9 cellular contexts compared by ENCODE assay signal in genomic region chr10:73247509-73248258, GRCh38. TPM values are rescaled to one million over a fixed set of nuclear protein-coding genes. Genes with fewer than 3 reads are reported as not detected.
DNase-seq lines count a peak whose midpoint lies in the region; ATAC-seq, FAIRE-seq and TF ChIP-seq lines count a peak whose summit lies in the region.
"Had no signal": no experiment of that assay in that cellular context is flagged by ENCODE, and none has a peak within 500 bp of the region (broad histone marks: within the 10 kb centered on the region; RNA-seq: fewer than 3 reads in every experiment).

No MANE protein-coding gene starts in this region.

- H3K36me3 ChIP-seq in HUES6 (ENCODE audit: control insufficient read depth, insufficient read depth, low read length) (peaks cover 59% of the 10 kb centered on the region), K562 (ENCODE audit: control insufficient read depth, insufficient read depth, low read length) (peaks cover 63% of the 10 kb centered on the region), mucosa of descending colon (ENCODE audit: low read depth) (no peaks in the 10 kb centered on the region)

- ATAC-seq in K562 (no peak), mucosa of descending colon (no peak)

- H3K79me2 ChIP-seq in K562 (ENCODE audit: control insufficient read depth, insufficient read depth, low read length), result peaks cover 89% of the 10 kb centered on the region

- in situ Hi-C loops in K562 (cut with MboI), result no loop called here

- peak overlapping the region; percentile 97 for H3K9ac ChIP-seq in HUES6 (ENCODE audit: low read length)
- H3K9ac ChIP-seq in K562 (ENCODE audit: insufficient read depth in 1 of 2, low read depth in 2 of 2, low read length in 2 of 2), result peak overlapping the region; percentile 94 to 95

- no peak for TF ChIP-seq POLR2A in K562 (conservative IDR thresholded peaks at IDR 0.05)

- peak; percentile 16 for DNase-seq in AG04450 (ENCODE audit: low read depth, low spot score)
- peak in 2 of 4 experiments; percentile 28 to 55 for DNase-seq in K562 (ENCODE audit: extremely low read depth in 1 of 4, low spot score in 3 of 4)
- no peak for DNase-seq in mucosa of descending colon
- DNase-seq in NCI-H1092 treated with DMSO at 0.1 percent for 48 hours (lab: John Stamatoyannopoulos, UW), result no peak
- DNase-seq in NK-92 treated with Interleukin-12 subunit alpha and Interleukin-12 subunit beta, amount 100 ng/mL, for 24 hours (lab: John Stamatoyannopoulos, UW), result no peak
- no peak for DNase-seq in HEK293T (ENCODE audit: extremely low spot score)
- no peak for DNase-seq in hypothalamus (lab: John Stamatoyannopoulos, UW)

- intact Hi-C loops in K562 (cut with micrococcal nuclease) (loop anchor here (5.0 kb wide), 6 partner anchors 120 to 395 kb away; partner anchors contain the start of genes ANXA7, MYOZ1, P4HA1 and PPP3CB), mucosa of descending colon (cut with DNase I, micrococcal nuclease) (no loop called here)

- no peaks in the 10 kb centered on the region for H3K9me1 ChIP-seq in K562 (ENCODE audit: control insufficient read depth, insufficient read depth, low read length)

- no peak; the same call in 1 of the 2 replicates for TF ChIP-seq EP300 in K562 (IDR thresholded peaks at IDR 0.05; ENCODE audit: low read length)

- H3K27ac ChIP-seq in AG04450 (ENCODE audit: low read depth, low read length) (peak overlapping the region; percentile 59), HUES6 (ENCODE audit: low read depth, low read length) (peak overlapping the region; percentile 90), K562 (ENCODE audit: extremely low read depth, low read depth, low read length) (peak overlapping the region; percentile 95)

- POLR2A ChIA-PET in AG04450 (lab: Yijun Ruan, JAX), result interaction anchor here (0.6 to 1.5 kb wide), 4 partner anchors 9 to 238 kb away, joined by 3 to 6 read pairs (median 5); no protein-coding TSS in a partner anchor
- POLR2A ChIA-PET in K562 (lab: Yijun Ruan, JAX), result interaction anchor here (0.6 to 5.4 kb wide), 22 partner anchors 9 to 974 kb away, joined by 3 to 66 read pairs (median 4); partner anchors contain the start of genes ANXA7, DDIT4, P4HA1 and PPP3CB
- POLR2A ChIA-PET in HEK293T (lab: Yijun Ruan, JAX), result interaction anchor here (0.6 to 2.5 kb wide), 30 partner anchors 8 to 984 kb away, joined by 3 to 33 read pairs (median 4); partner anchors contain the start of genes CFAP70, NUDT13, P4HA1 and PPP3CB

- no peak; a peak in 1 of 4 replicates for TF ChIP-seq RAD21 in K562 (CRISPR knock-in tag; conservative IDR thresholded peaks at IDR 0.05 in 1 of 2, IDR thresholded peaks at IDR 0.05 in 1 of 2)

- H2AFZ ChIP-seq in K562 (ENCODE audit: low read depth, low read length), result peak overlapping the region; percentile 91

- WGBS in K562 (ENCODE audit: insufficient coverage, low coverage, missing lambda C conversion rate), result 3% methylated on average over 4 of the region's 4 CpGs

- TF ChIP-seq CTCF in AG04450 (IDR thresholded peaks at IDR 0.05; ENCODE audit: low read depth, low read length), result no peak
- TF ChIP-seq CTCF in K562 (IDR thresholded peaks at IDR 0.05 in 2 of 3, conservative IDR thresholded peaks at IDR 0.05 in 1 of 3; ENCODE audit: insufficient read depth in 2 of 3, low read depth in 1 of 3, low read length in 3 of 3), result 0 out of 6 replicates have a peak, but pooled peaks of 1 of the 3 experiments have one; percentile 1
- TF ChIP-seq CTCF in mucosa of descending colon (IDR thresholded peaks at IDR 0.05), result no peak

- FAIRE-seq in K562 (lab: Jason Lieb, UNC), result no peak
- FAIRE-seq: islet of Langerhans had no signal

- CTCF ChIA-PET in AG04450 (lab: Charles Lee) (no interaction called here), K562 (lab: Yijun Ruan, JAX; ENCODE audit: low intra/inter-chr PET ratio) (no interaction called here), HEK293T (lab: Yijun Ruan, JAX) (no interaction called here)

- H3K9me3 ChIP-seq in AG04450 (ENCODE audit: control insufficient read depth, insufficient read depth, low read length), result no peaks in the 10 kb centered on the region; the same call in 1 of the 2 replicates
- H3K9me3 ChIP-seq in HUES6 (ENCODE audit: control insufficient read depth, insufficient read depth, low read depth, low read length), result no peaks in the 10 kb centered on the region
- no peaks in the 10 kb centered on the region for H3K9me3 ChIP-seq in K562 (replicated peaks; ENCODE audit: control insufficient read depth, insufficient read depth, low read depth, low read length)
- H3K9me3 ChIP-seq in mucosa of descending colon, result no peaks in the 10 kb centered on the region

- H3K4me3 ChIP-seq in AG04450 (ENCODE audit: low read depth, low read length) (peak overlapping the region; percentile 92), HUES6 (ENCODE audit: low read depth, low read length) (peak overlapping the region; percentile 75), K562 (peak overlapping the region; percentile 65), mucosa of descending colon (peak overlapping the region; percentile 61)

- peak overlapping the region; percentile 91 for H3K4me2 ChIP-seq in K562 (ENCODE audit: insufficient read depth, low read length)

- peaks cover 22% of the 10 kb centered on the region for H3K4me1 ChIP-seq in HUES6 (ENCODE audit: control insufficient read depth, insufficient read depth, low read length)
- peaks cover 7 to 40% of the 10 kb centered on the region in 2 experiments for H3K4me1 ChIP-seq in K562 (replicated peaks in 1 of 2; ENCODE audit: control insufficient read depth in 2 of 2, insufficient read depth in 2 of 2, low read length in 2 of 2)
- H3K4me1 ChIP-seq in mucosa of descending colon (ENCODE audit: low read depth), result peaks cover 20% of the 10 kb centered on the region

- no peaks in the 10 kb centered on the region for H3K27me3 ChIP-seq in AG04450 (ENCODE audit: control insufficient read depth, insufficient read depth, low read length)
- no peaks in the 10 kb centered on the region for H3K27me3 ChIP-seq in HUES6 (ENCODE audit: control insufficient read depth, insufficient read depth, low read length)
- H3K27me3 ChIP-seq in K562 (ENCODE audit: control insufficient read depth in 2 of 2, insufficient read depth in 2 of 2, low read length in 2 of 2), result no peaks in the 10 kb centered on the region

- TSS peak; percentile 94 for BruUV-seq in K562 (replicated peaks; lab: Mats Ljungman, UMichigan)

- H4K20me1 ChIP-seq in K562 (replicated peaks; ENCODE audit: control insufficient read depth, insufficient read depth, low read length), result 0 out of 2 replicates have a peak, but pooled peaks cover 5% of the 10 kb centered on the region

TF ChIP-seq in K562, 482 proteins besides CTCF, POLR2A, EP300 and RAD21 (continues in another document):
- no peak for TF ChIP-seq CBX3 (IDR thresholded peaks at IDR 0.05; ENCODE audit: borderline replicate concordance in 1 of 2, low read length in 2 of 2)
- TF ChIP-seq NFXL1 (CRISPR knock-in tag; IDR thresholded peaks at IDR 0.05), result no peak
- TF ChIP-seq ZC3H4 (CRISPR knock-in tag; IDR thresholded peaks at IDR 0.05; ENCODE audit: borderline replicate concordance), result no peak

TF ChIP-seq in HEK293T, 16 proteins besides CTCF, POLR2A, EP300 and RAD21 (continues in another document):
- no peak for TF ChIP-seq ARNT (IDR thresholded peaks at IDR 0.05)
- no peak for TF ChIP-seq FOXM1 (IDR thresholded peaks at IDR 0.05; ENCODE audit: borderline replicate concordance)
- TF ChIP-seq SP1 (IDR thresholded peaks at IDR 0.05), result no peak
- TF ChIP-seq L3MBTL2 (conservative IDR thresholded peaks at IDR 0.05), result no peak

RNA-seq across cellular contexts. Expression of gene DNAJC9, which starts 0.6 kb away (rescaled TPM):
- 13.1 and 18.7 TPM in 2 replicates for polyA plus RNA-seq in AG04450 (2011; rRNA removed)
- polyA minus RNA-seq in AG04450 (2011; rRNA and poly(A)+ RNA removed), result 9.3 and 10.3 TPM in 2 replicates
- total RNA-seq in K562 (2011; cell fraction: chromatin; rRNA removed; ENCODE audit: low replicate concordance), result 90.4 and 196 TPM in 2 replicates
- total RNA-seq in K562 (2011; cell fraction: nucleolus; rRNA removed), result 60.9 and 74.1 TPM in 2 replicates
- 110 and 179 TPM in 2 replicates for total RNA-seq in K562 (2011; cell fraction: nucleoplasm; rRNA removed)
- total RNA-seq in K562 (2014; rRNA removed), result 118 and 132 TPM in 2 replicates
- total RNA-seq in K562 (2014; rRNA removed; fragmentation: Illumina TruSeq; extraction: Trizol), result 133 and 149 TPM in 2 replicates
- 119 and 124 TPM in 2 replicates for total RNA-seq in K562 (2015; rRNA removed; fragmentation: Illumina TruSeq; extraction: Trizol)
- total RNA-seq in K562 (2021), result 97.6 and 101 TPM in 2 replicates
- polyA plus RNA-seq in K562 (2011; rRNA removed), result 75.0 and 97.8 TPM in 2 replicates
- polyA plus RNA-seq in K562 (2011; cell fraction: cytosol; rRNA removed), result 57.3 and 71.3 TPM in 2 replicates
- polyA plus RNA-seq in K562 (2011; cell fraction: nucleus; rRNA removed), result 62.5 and 90.3 TPM in 2 replicates
- polyA plus RNA-seq in K562 (2012), result 82.0 and 87.8 TPM in 2 replicates
- polyA plus RNA-seq in K562 (2014; fragmentation: Illumina TruSeq; extraction: Trizol), result 100 and 102 TPM in 2 replicates
- 10 to 100 TPM; 66.7 to 80.2 TPM for polyA plus RNA-seq in K562 (2014; fragmentation: Nextera tagmentation; extraction: Ambion mirVana)
- 111 and 121 TPM in 2 replicates for polyA plus RNA-seq in K562 (2014; rRNA removed)
- polyA minus RNA-seq in K562 (2011; rRNA and poly(A)+ RNA removed), result 117 and 124 TPM in 2 replicates
- 26.0 and 39.6 TPM in 2 replicates for polyA minus RNA-seq in K562 (2011; cell fraction: cytosol; rRNA and poly(A)+ RNA removed)
- polyA minus RNA-seq in K562 (2011; cell fraction: nucleus; rRNA and poly(A)+ RNA removed), result 49.4 and 90.7 TPM in 2 replicates
- total RNA-seq in mucosa of descending colon, result 10 to 100 TPM; 12.7 to 18.2 (median 15.3) TPM

RNA-seq across cellular contexts. Expression of gene MRPS16, which starts 4.8 kb away (rescaled TPM):
- polyA plus RNA-seq in AG04450 (2011; rRNA removed) (67.7 and 77.8 TPM in 2 replicates), K562 (2011; rRNA removed) (159 and 168 TPM in 2 replicates), K562 (2014; fragmentation: Illumina TruSeq; extraction: Trizol) (120 and 141 TPM in 2 replicates), K562 (2014; fragmentation: Nextera tagmentation; extraction: Ambion mirVana) (10 to 100 TPM; 65.0 to 99.7 TPM), K562 (2014; rRNA removed) (146 and 191 TPM in 2 replicates)
- polyA minus RNA-seq in AG04450 (2011; rRNA and poly(A)+ RNA removed), result 75.9 and 88.8 TPM in 2 replicates
- total RNA-seq in K562 (2011; cell fraction: chromatin; rRNA removed; ENCODE audit: low replicate concordance), result 66.6 and 71.5 TPM in 2 replicates
- 56.3 and 60.4 TPM in 2 replicates for total RNA-seq in K562 (2011; cell fraction: nucleolus; rRNA removed)
- 80.6 and 100 TPM in 2 replicates for total RNA-seq in K562 (2011; cell fraction: nucleoplasm; rRNA removed)
- total RNA-seq in K562 (2014; rRNA removed) (120 and 170 TPM in 2 replicates), K562 (2014; rRNA removed; fragmentation: Illumina TruSeq; extraction: Trizol) (177 and 186 TPM in 2 replicates), K562 (2015; rRNA removed; fragmentation: Illumina TruSeq; extraction: Trizol) (152 and 166 TPM in 2 replicates), K562 (2021) (237 and 239 TPM in 2 replicates), mucosa of descending colon (100 to 1,000 TPM in 1 of 3 donors, 10 to 100 TPM in 2; 76.7 to 108 (median 88.9) TPM)
- polyA plus RNA-seq in K562 (2011; cell fraction: cytosol; rRNA removed), result 215 and 341 TPM in 2 replicates
- polyA plus RNA-seq in K562 (2011; cell fraction: nucleus; rRNA removed), result 84.4 and 85.4 TPM in 2 replicates
- polyA plus RNA-seq in K562 (2012), result 168 and 187 TPM in 2 replicates
- 73.3 and 105 TPM in 2 replicates for polyA minus RNA-seq in K562 (2011; rRNA and poly(A)+ RNA removed)
- 54.8 and 84.6 TPM in 2 replicates for polyA minus RNA-seq in K562 (2011; cell fraction: cytosol; rRNA and poly(A)+ RNA removed)
- polyA minus RNA-seq in K562 (2011; cell fraction: nucleus; rRNA and poly(A)+ RNA removed), result 32.7 and 55.5 TPM in 2 replicates
